40 cellular contexts compared by ENCODE assay signal in genomic region chr2:224281374-224281773, GRCh38.
"Had no signal": no experiment of that assay in that cellular context is flagged by ENCODE, and none has a peak within 500 bp of the region (broad histone marks: within the 10 kb centered on the region; RNA-seq: fewer than 3 reads in every experiment).

No MANE protein-coding gene starts in this region.

- FAIRE-seq: astrocyte, bronchial epithelial cell had no signal

- H3K4me1 ChIP-seq: adrenal gland, ascending aorta, body of pancreas, breast epithelium had no signal

- DNase-seq: activated effector memory CD4-positive, alpha-beta T cell treated with anti-CD3 and anti-CD28 coated beads, Interleukin-2, amount 50 U/mL, for 16 hours; activated effector memory CD4-positive, alpha-beta T cell treated with Interleukin-2 at 50 U/mL for 16 hours; activated gamma-delta T cell; activated gamma-delta T cell treated with Interleukin-2 at 50 U/mL for 16 hours; activated naive CD4-positive, alpha-beta T cell; activated naive CD4-positive, alpha-beta T cell treated with anti-CD3 and anti-CD28 coated beads for 36 hours; activated naive CD4-positive, alpha-beta T cell treated with anti-CD3 and anti-CD28 coated beads, Interleukin-2, amount 10 ng/mL, durations not matched to agents 7 days and 5 days; activated naive CD4-positive, alpha-beta T cell treated with anti-CD3 and anti-CD28 coated beads, Interleukin-2, amount 50 U/mL, for 16 hours; activated naive CD4-positive, alpha-beta T cell treated with Interleukin-2 at 50 U/mL for 16 hours; activated naive CD8-positive, alpha-beta T cell treated with anti-CD3 and anti-CD28 coated beads for 36 hours; activated naive CD8-positive, alpha-beta T cell treated with anti-CD3 and anti-CD28 coated beads, Interleukin-2, amount 10 ng/mL, durations not matched to agents 7 days and 5 days; activated naive CD8-positive, alpha-beta T cell treated with anti-CD3 and anti-CD28 coated beads, Interleukin-2, amount 50 U/mL, for 24 hours; activated T-cell treated with anti-CD3 and anti-CD28 coated beads, Interleukin-2, amount 50 U/mL, for 1 hour; activated T-cell treated with anti-CD3 and anti-CD28 coated beads, Interleukin-2, amount 50 U/mL, for 24 hours; activated T-cell treated with anti-CD3 and anti-CD28 coated beads, Interleukin-2, amount 50 U/mL, for 4 hours; activated T-cell treated with anti-CD3 and anti-CD28 coated beads, Interleukin-2, amount 50 U/mL, for 48 hours; activated T-cell treated with anti-CD3 and anti-CD28 coated beads, Interleukin-2, amount 50 U/mL, for 72 hours; adrenal gland; amniotic stem cell; amygdala; anterior cingulate cortex; aorta; body of pancreas; brain microvascular endothelial cell; caudate nucleus; central memory CD4-positive, alpha-beta T cell; cerebellar nuclear complex had no signal

- H3K4me1 Mint-ChIP-seq: activated naive CD4-positive, alpha-beta T cell treated with anti-CD3 and anti-CD28 coated beads, Interleukin-2, amount 10 ng/mL, durations not matched to agents 7 days and 5 days; activated naive CD4-positive, alpha-beta T cell treated with anti-CD3 and anti-CD28 coated beads, Interleukin-2, amount 50 U/mL, for 24 hours; activated naive CD8-positive, alpha-beta T cell treated with anti-CD3 and anti-CD28 coated beads for 36 hours; activated naive CD8-positive, alpha-beta T cell treated with anti-CD3 and anti-CD28 coated beads, Interleukin-2, amount 10 ng/mL, durations not matched to agents 7 days and 5 days; activated naive CD8-positive, alpha-beta T cell treated with anti-CD3 and anti-CD28 coated beads, Interleukin-2, amount 50 U/mL, for 24 hours; activated T-helper 17 cell treated with anti-CD3 and anti-CD28 coated beads, Interleukin-2, amount 50 U/mL, for 72 hours; central memory CD8-positive, alpha-beta T cell had no signal

- H3K27ac ChIP-seq: adrenal gland, ascending aorta, body of pancreas, brain microvascular endothelial cell, breast epithelium, cardiac muscle cell had no signal

- H3K36me3 Mint-ChIP-seq: activated naive CD4-positive, alpha-beta T cell treated with anti-CD3 and anti-CD28 coated beads, Interleukin-2, amount 10 ng/mL, durations not matched to agents 7 days and 5 days; activated naive CD4-positive, alpha-beta T cell treated with anti-CD3 and anti-CD28 coated beads, Interleukin-2, amount 50 U/mL, for 24 hours; activated naive CD4-positive, alpha-beta T cell treated with anti-CD3 and anti-CD28 coated beads, Interleukin-2, amount 50 U/mL, for 72 hours; activated naive CD8-positive, alpha-beta T cell; activated naive CD8-positive, alpha-beta T cell treated with anti-CD3 and anti-CD28 coated beads for 36 hours; activated naive CD8-positive, alpha-beta T cell treated with anti-CD3 and anti-CD28 coated beads, Interleukin-2, amount 10 ng/mL, durations not matched to agents 7 days and 5 days; brain had no signal

- H3K27ac Mint-ChIP-seq: activated naive CD4-positive, alpha-beta T cell treated with anti-CD3 and anti-CD28 coated beads for 36 hours; activated naive CD4-positive, alpha-beta T cell treated with anti-CD3 and anti-CD28 coated beads, Interleukin-2, amount 10 ng/mL, durations not matched to agents 7 days and 5 days; activated naive CD4-positive, alpha-beta T cell treated with anti-CD3 and anti-CD28 coated beads, Interleukin-2, amount 50 U/mL, for 24 hours; activated naive CD8-positive, alpha-beta T cell; activated naive CD8-positive, alpha-beta T cell treated with anti-CD3 and anti-CD28 coated beads for 36 hours; activated naive CD8-positive, alpha-beta T cell treated with anti-CD3 and anti-CD28 coated beads, Interleukin-2, amount 10 ng/mL, durations not matched to agents 7 days and 5 days; activated naive CD8-positive, alpha-beta T cell treated with anti-CD3 and anti-CD28 coated beads, Interleukin-2, amount 50 U/mL, for 24 hours; activated T-cell treated with anti-CD3 and anti-CD28 coated beads, Interleukin-2, amount 50 U/mL, for 24 hours; activated T-cell treated with anti-CD3 and anti-CD28 coated beads, Interleukin-2, amount 50 U/mL, for 72 hours; activated T-helper 1 cell treated with anti-CD3 and anti-CD28 coated beads, Interleukin-12 subunit alpha, Interleukin-12 subunit beta, Interleukin-2, Interleukin-4 antibody, amounts not matched to agents 30 ng/mL and 10 ng/mL and 1 ng/mL, durations not matched to agents 14 hours and 24 hours and 36 hours; activated T-helper 17 cell treated with anti-CD3 and anti-CD28 coated beads, Interleukin-2, amount 50 U/mL, for 72 hours; activated T-helper 2 cell treated with anti-CD3 and anti-CD28 coated beads, Interferon-gamma antibody, Interleukin-2, Interleukin-4, amounts not matched to agents 10 μg/mL and 5 μg/mL and 100 μg/mL, durations not matched to agents 14 hours and 24 hours and 36 hours had no signal

- H3K27me3 ChIP-seq: ascending aorta, body of pancreas, brain microvascular endothelial cell, breast epithelium, cardiac muscle cell had no signal

- H3K36me3 ChIP-seq: adrenal gland, ascending aorta, brain microvascular endothelial cell, breast epithelium, cardiac muscle cell had no signal

- H3K9me3 ChIP-seq: adrenal gland, ascending aorta, body of pancreas, breast epithelium had no signal

- H3K4me3 Mint-ChIP-seq: activated naive CD4-positive, alpha-beta T cell treated with anti-CD3 and anti-CD28 coated beads for 36 hours; activated naive CD4-positive, alpha-beta T cell treated with anti-CD3 and anti-CD28 coated beads, Interleukin-2, amount 10 ng/mL, durations not matched to agents 7 days and 5 days; activated naive CD4-positive, alpha-beta T cell treated with anti-CD3 and anti-CD28 coated beads, Interleukin-2, amount 50 U/mL, for 24 hours; activated naive CD8-positive, alpha-beta T cell; activated naive CD8-positive, alpha-beta T cell treated with anti-CD3 and anti-CD28 coated beads for 36 hours; activated naive CD8-positive, alpha-beta T cell treated with anti-CD3 and anti-CD28 coated beads, Interleukin-2, amount 10 ng/mL, durations not matched to agents 7 days and 5 days; activated naive CD8-positive, alpha-beta T cell treated with anti-CD3 and anti-CD28 coated beads, Interleukin-2, amount 50 U/mL, for 24 hours; activated T-cell treated with anti-CD3 and anti-CD28 coated beads, Interleukin-2, amount 50 U/mL, for 24 hours; activated T-cell treated with anti-CD3 and anti-CD28 coated beads, Interleukin-2, amount 50 U/mL, for 4 hours; activated T-cell treated with anti-CD3 and anti-CD28 coated beads, Interleukin-2, amount 50 U/mL, for 72 hours; activated T-helper 1 cell treated with anti-CD3 and anti-CD28 coated beads, Interleukin-12 subunit alpha, Interleukin-12 subunit beta, Interleukin-2, Interleukin-4 antibody, amounts not matched to agents 30 ng/mL and 10 ng/mL and 1 ng/mL, durations not matched to agents 14 hours and 24 hours and 36 hours; activated T-helper 17 cell treated with anti-CD3 and anti-CD28 coated beads, Interleukin-2, amount 50 U/mL, for 72 hours; brain; central memory CD8-positive, alpha-beta T cell had no signal

- H3K4me3 ChIP-seq: adrenal gland, ascending aorta, body of pancreas, breast epithelium, cardiac muscle cell had no signal

- ATAC-seq: activated naive CD4-positive, alpha-beta T cell treated with anti-CD3 and anti-CD28 coated beads, Interleukin-2, amount 50 U/mL, for 72 hours; activated naive CD8-positive, alpha-beta T cell treated with anti-CD3 and anti-CD28 coated beads, Interleukin-2, amount 50 U/mL, for 24 hours; activated T-cell treated with anti-CD3 and anti-CD28 coated beads, Interleukin-2, amount 50 U/mL, for 4 hours; activated T-cell treated with anti-CD3 and anti-CD28 coated beads, Interleukin-2, amount 50 U/mL, for 72 hours; activated T-helper 17 cell treated with anti-CD3 and anti-CD28 coated beads, Interleukin-2, amount 50 U/mL, for 72 hours; body of pancreas had no signal

- H3K9me3 Mint-ChIP-seq: activated naive CD4-positive, alpha-beta T cell treated with anti-CD3 and anti-CD28 coated beads for 36 hours; activated naive CD4-positive, alpha-beta T cell treated with anti-CD3 and anti-CD28 coated beads, Interleukin-2, amount 10 ng/mL, durations not matched to agents 7 days and 5 days; activated naive CD4-positive, alpha-beta T cell treated with anti-CD3 and anti-CD28 coated beads, Interleukin-2, amount 50 U/mL, for 24 hours; activated naive CD4-positive, alpha-beta T cell treated with anti-CD3 and anti-CD28 coated beads, Interleukin-2, amount 50 U/mL, for 72 hours; activated naive CD8-positive, alpha-beta T cell treated with anti-CD3 and anti-CD28 coated beads for 36 hours; activated naive CD8-positive, alpha-beta T cell treated with anti-CD3 and anti-CD28 coated beads, Interleukin-2, amount 10 ng/mL, durations not matched to agents 7 days and 5 days; activated naive CD8-positive, alpha-beta T cell treated with anti-CD3 and anti-CD28 coated beads, Interleukin-2, amount 50 U/mL, for 24 hours; activated T-cell treated with anti-CD3 and anti-CD28 coated beads, Interleukin-2, amount 50 U/mL, for 24 hours; activated T-cell treated with anti-CD3 and anti-CD28 coated beads, Interleukin-2, amount 50 U/mL, for 4 hours; activated T-cell treated with anti-CD3 and anti-CD28 coated beads, Interleukin-2, amount 50 U/mL, for 72 hours; activated T-helper 1 cell treated with anti-CD3 and anti-CD28 coated beads, Interleukin-12 subunit alpha, Interleukin-12 subunit beta, Interleukin-2, Interleukin-4 antibody, amounts not matched to agents 30 ng/mL and 10 ng/mL and 1 ng/mL, durations not matched to agents 14 hours and 24 hours and 36 hours; activated T-helper 17 cell treated with anti-CD3 and anti-CD28 coated beads, Interleukin-2, amount 50 U/mL, for 72 hours; activated T-helper 2 cell treated with anti-CD3 and anti-CD28 coated beads, Interferon-gamma antibody, Interleukin-2, Interleukin-4, amounts not matched to agents 10 μg/mL and 5 μg/mL and 100 μg/mL, durations not matched to agents 14 hours and 24 hours and 36 hours; central memory CD8-positive, alpha-beta T cell had no signal
